ENCODE assay signal across 7 cellular contexts in the genomic region with DNA sequence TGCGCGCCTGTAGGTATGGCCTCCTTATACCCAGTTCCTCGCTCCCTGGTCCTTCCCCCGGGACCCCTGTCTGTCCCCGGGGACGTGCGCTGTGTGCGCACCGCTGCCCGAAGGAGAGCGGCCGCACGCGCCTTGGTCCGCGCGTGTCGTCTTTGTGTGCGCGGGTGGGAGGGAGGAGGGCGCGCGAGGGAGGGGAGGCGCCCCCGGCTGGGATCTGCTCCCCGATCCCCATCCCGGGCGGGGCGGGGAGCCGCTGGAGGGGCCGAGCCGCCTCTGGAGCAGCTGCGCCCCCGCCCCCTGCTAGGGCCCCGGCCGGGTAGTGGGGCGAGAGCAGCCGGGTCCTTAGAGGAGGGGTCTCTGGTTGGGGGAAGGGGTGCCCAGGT. TPM values are rescaled to one million over a fixed set of nuclear protein-coding genes. Genes with fewer than 3 reads are reported as not detected.
DNase-seq lines count a peak whose midpoint lies in the region; ATAC-seq and TF ChIP-seq lines count a peak whose summit lies in the region.

No MANE protein-coding gene starts in this region.

- WGBS in esophagus squamous epithelium, 2 donors = no CpG with 5 or more reads among the region's 38 CpGs

- H3K27me3 ChIP-seq in PC-3 (ENCODE audit: low read length) = no peaks in the 10 kb centered on the region
- peaks cover 0 to 15% (median 0%) of the 10 kb centered on the region in 4 donors for H3K27me3 ChIP-seq in esophagus squamous epithelium

- H4K20me1 ChIP-seq in PC-3 (ENCODE audit: low read length) = no peaks in the 10 kb centered on the region

- peaks cover 11% of the 10 kb centered on the region for H3K4me1 ChIP-seq in PC-3 (ENCODE audit: insufficient read depth, low read length)
- peaks cover 18 to 39% (median 27%) of the 10 kb centered on the region in 3 donors for H3K4me1 ChIP-seq in esophagus squamous epithelium

- CTCF ChIA-PET in PC-3 (lab: Charles Lee) = no interaction called here

- no peak for TF ChIP-seq CTCF in PC-3 (conservative IDR thresholded peaks at IDR 0.05; ENCODE audit: low read depth, low read length)
- TF ChIP-seq CTCF in esophagus squamous epithelium (IDR thresholded peaks at IDR 0.05) = no peak
- no peak for TF ChIP-seq CTCF in progenitor cell of endocrine pancreas (IDR thresholded peaks at IDR 0.05; ENCODE audit: unreplicated experiment)

- H3K9me3 ChIP-seq in PC-3 (ENCODE audit: low read length) (no peaks in the 10 kb centered on the region), esophagus squamous epithelium (no peaks in the 10 kb centered on the region)

- H3K27ac Mint-ChIP-seq in progenitor cell of endocrine pancreas = no peak overlapping the region

- peak overlapping the region; percentile 67 for H2AFZ ChIP-seq in PC-3 (ENCODE audit: low read length)

- peak overlapping the region; percentile 9; the same call in 1 of the 2 replicates for H3K9ac ChIP-seq in PC-3 (ENCODE audit: low read length)

- no peak for TF ChIP-seq POLR2A in esophagus squamous epithelium (IDR thresholded peaks at IDR 0.05)

- H3K9me2 ChIP-seq in PC-3 (replicated peaks; ENCODE audit: low read length) = no peaks in the 10 kb centered on the region

- peak overlapping the region; percentile 86 for H3K4me2 ChIP-seq in PC-3 (ENCODE audit: low read length)

- no TSS peak for BruUV-seq in PC-3 (replicated peaks; lab: Mats Ljungman, UMichigan)

- peak overlapping the region; percentile 69 for H3K4me3 Mint-ChIP-seq in progenitor cell of endocrine pancreas (ENCODE audit: low read depth)

- POLR2A ChIA-PET in PC-3 (lab: Charles Lee; ENCODE audit: unreplicated experiment) = interaction anchor here (0.5 kb wide), 1 partner anchor 713 kb away, joined by 3 read pairs; no protein-coding TSS in a partner anchor

- H3K4me3 ChIP-seq in PC-3 (ENCODE audit: low read length) (peak overlapping the region; percentile 72), esophagus squamous epithelium (peak overlapping the region; percentile 50 to 83 (median 70))

- ATAC-seq in GM21723 (IDR thresholded peaks at IDR 0.05; ENCODE audit: unreplicated experiment) (peak; percentile 1), PC-3 (peak; percentile 20)

- peaks cover 2% of the 10 kb centered on the region for H3K4me1 Mint-ChIP-seq in progenitor cell of endocrine pancreas (ENCODE audit: low read depth)

- H3K36me3 Mint-ChIP-seq in progenitor cell of endocrine pancreas (ENCODE audit: insufficient read depth) = no peaks in the 10 kb centered on the region

- no peaks in the 10 kb centered on the region for H3F3A ChIP-seq in PC-3 (ENCODE audit: low read length, unreplicated experiment)

- peaks cover 18% of the 10 kb centered on the region for H3K27me3 Mint-ChIP-seq in progenitor cell of endocrine pancreas

- H3K36me3 ChIP-seq in PC-3 (ENCODE audit: low read depth, low read length) (no peaks in the 10 kb centered on the region), esophagus squamous epithelium (no peaks in the 10 kb centered on the region)

- H3K27ac ChIP-seq in PC-3 (ENCODE audit: low read length) (no peak overlapping the region), esophagus squamous epithelium (peak overlapping the region; percentile 11 to 69 (median 38))

- H3K9me3 Mint-ChIP-seq in progenitor cell of endocrine pancreas (ENCODE audit: low read depth) = no peaks in the 10 kb centered on the region

- intact Hi-C loops in PC-3 (cut with micrococcal nuclease) (loop anchor here (5.0 kb wide), 1 partner anchor 75 kb away; no protein-coding TSS in a partner anchor), esophagus squamous epithelium (cut with DNase I) (loop anchor here (10.0 kb wide), 1 partner anchor 178 kb away; a partner anchor contains a TSS)

- DNase-seq in PC-3 = no peak
- DNase-seq in esophagus squamous epithelium (lab: John Stamatoyannopoulos, UW) = no peak
- no peak for DNase-seq in progenitor cell of endocrine pancreas (ENCODE audit: low spot score, unreplicated experiment)
- DNase-seq in NCI-H524 treated with DMSO at 0.1 percent for 48 hours (lab: John Stamatoyannopoulos, UW) = no peak
- DNase-seq in GM03348 (ENCODE audit: low spot score) = no peak
- no peak for DNase-seq in NCI-H1694 treated with DMSO at 0.1 percent for 48 hours (lab: John Stamatoyannopoulos, UW)

- H3K79me2 ChIP-seq in PC-3 (ENCODE audit: low read length) = no peaks in the 10 kb centered on the region

RNA-seq across cellular contexts. Expression of a gene that starts 0.4 kb away (rescaled TPM):
- total RNA-seq in PC-3 (2014; rRNA removed) (8.8 and 10.7 TPM in 2 replicates), esophagus squamous epithelium (1 to 10 TPM in 3 of 4 donors, under 1 TPM in 1; 0.47 to 7.3 (median 2.2) TPM), progenitor cell of endocrine pancreas (11.2 and 11.5 TPM in 2 replicates)
